In the genomic region with DNA sequence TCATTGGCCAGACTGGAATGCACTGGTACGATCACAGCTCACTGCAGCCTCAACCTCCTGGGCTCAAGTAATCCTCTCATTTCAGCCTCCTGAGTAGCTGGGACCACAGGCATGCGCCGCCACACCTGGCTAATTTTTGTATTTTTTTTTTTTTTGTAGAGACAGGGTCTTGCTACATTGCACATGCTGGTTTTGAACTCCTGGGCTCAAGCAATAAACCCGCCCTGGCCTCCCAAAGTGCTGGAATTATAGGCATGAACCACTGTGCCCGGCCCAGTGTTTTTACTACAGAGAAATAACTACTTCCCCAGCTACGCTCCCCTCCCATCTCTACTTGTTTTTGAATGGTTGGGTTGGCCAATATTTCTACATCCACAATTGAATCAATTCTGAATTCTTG, we compare ENCODE assay signal across 27 cellular contexts.
"Had no signal": no experiment of that assay in that cellular context is flagged by ENCODE, and none has a peak within 500 bp of the region (broad histone marks: within the 10 kb centered on the region; RNA-seq: fewer than 3 reads in every experiment).

No MANE protein-coding gene starts in this region.

- H3K36me3 ChIP-seq: suprapubic skin, thoracic aorta, thyroid gland, upper lobe of left lung, uterus, vagina had no signal

- H3K27me3 Mint-ChIP-seq: stimulated activated memory B cell treated with anti-CD40 and anti-IgM and Interleukin-4, amounts not matched to agents 10 μg/mL and 1 μg/mL and 100 μg/mL, for 72 hours; stimulated activated naive B cell treated with anti-CD40 and anti-IgM and Interleukin-4, amounts not matched to agents 10 μg/mL and 1 μg/mL and 100 μg/mL, for 72 hours; stimulated activated naive CD8-positive, alpha-beta T cell treated with anti-CD3 and anti-CD28 coated beads, Interleukin-15, amount 100 ng/mL, for 72 hours; stimulated activated naive CD8-positive, alpha-beta T cell treated with anti-CD3 and anti-CD28 coated beads, Interleukin-15, Interleukin-2, amounts not matched to agents 100 ng/mL and 50 ng/mL, for 24 hours; type B pancreatic cell had no signal

- H3K4me3 Mint-ChIP-seq: stimulated activated effector memory CD8-positive, alpha-beta T cell treated with anti-CD3 and anti-CD28 coated beads, Interleukin-12 subunit alpha, Interleukin-12 subunit beta, amount 100 ng/mL, for 72 hours; stimulated activated memory B cell treated with anti-CD40 and anti-IgM and Interleukin-4, amounts not matched to agents 10 μg/mL and 1 μg/mL and 100 μg/mL, for 72 hours; stimulated activated naive B cell treated with anti-CD40 and anti-IgM and Interleukin-4, amounts not matched to agents 10 μg/mL and 1 μg/mL and 100 μg/mL, for 72 hours; stimulated activated naive CD8-positive, alpha-beta T cell treated with anti-CD3 and anti-CD28 coated beads, Interleukin-15, amount 100 ng/mL, for 72 hours; stimulated activated naive CD8-positive, alpha-beta T cell treated with anti-CD3 and anti-CD28 coated beads, Interleukin-15, Interleukin-2, amounts not matched to agents 100 ng/mL and 50 ng/mL, for 24 hours; type B pancreatic cell had no signal

- ATAC-seq: stimulated activated effector memory CD8-positive, alpha-beta T cell treated with anti-CD3 and anti-CD28 coated beads, Interleukin-12 subunit alpha, Interleukin-12 subunit beta, amount 100 ng/mL, for 72 hours; stimulated activated memory B cell treated with anti-CD40 and anti-IgM and Interleukin-4, amounts not matched to agents 10 μg/mL and 1 μg/mL and 100 μg/mL, for 72 hours; stimulated activated naive B cell treated with anti-CD40 and anti-IgM and Interleukin-4, amounts not matched to agents 10 μg/mL and 1 μg/mL and 100 μg/mL, for 72 hours; stimulated activated naive CD8-positive, alpha-beta T cell treated with anti-CD3 and anti-CD28 coated beads, Interleukin-15, amount 100 ng/mL, for 72 hours; stimulated activated naive CD8-positive, alpha-beta T cell treated with anti-CD3 and anti-CD28 coated beads, Interleukin-15, Interleukin-2, amounts not matched to agents 100 U/mL and 50 U/mL, for 24 hours; upper lobe of right lung had no signal

- H3K27me3 ChIP-seq: stomach, suprapubic skin, testis, thyroid gland, tibial artery, tibial nerve, transverse colon, upper lobe of left lung, upper lobe of right lung, uterus, vagina had no signal

- H3K4me1 Mint-ChIP-seq: stimulated activated effector memory CD8-positive, alpha-beta T cell treated with anti-CD3 and anti-CD28 coated beads, Interleukin-12 subunit alpha, Interleukin-12 subunit beta, amount 100 ng/mL, for 72 hours had no signal

- H3K27ac ChIP-seq: stomach, suprapubic skin, testis, thoracic aorta, thyroid gland, tibial artery, tibial nerve, transverse colon, upper lobe of left lung, upper lobe of right lung, uterus, vagina had no signal

- H3K4me1 ChIP-seq: testis, transverse colon, uterus, vagina had no signal

- DNase-seq: stimulated activated CD4-positive, alpha-beta T cell treated with anti-CD3 and anti-CD28 coated beads, Interleukin-2, amount 100 ng/mL, for 48 hours; stimulated activated CD4-positive, alpha-beta T cell treated with anti-CD3 and anti-CD28 coated beads, Interleukin-4, amount 100 ng/mL, for 1 hour; stimulated activated CD4-positive, alpha-beta T cell treated with anti-CD3 and anti-CD28 coated beads, Interleukin-4, amount 100 ng/mL, for 24 hours; stimulated activated CD4-positive, alpha-beta T cell treated with anti-CD3 and anti-CD28 coated beads, Interleukin-4, amount 100 ng/mL, for 4 hours; stimulated activated CD8-positive, alpha-beta memory T cell treated with anti-CD3 and anti-CD28 coated beads, Interleukin-4, amount 100 ng/mL, for 48 hours; stimulated activated naive B cell treated with anti-CD40 and anti-IgM and Interleukin-4, amounts not matched to agents 10 μg/mL and 1 μg/mL and 100 μg/mL, for 72 hours; stimulated activated naive CD4-positive, alpha-beta T cell; stimulated activated naive CD4-positive, alpha-beta T cell treated with Interleukin-2 at 50 U/mL for 16 hours; stimulated activated naive CD8-positive, alpha-beta T cell treated with anti-CD3 and anti-CD28 coated beads, Interleukin-15, amount 100 ng/mL, for 72 hours; stimulated activated naive CD8-positive, alpha-beta T cell treated with anti-CD3 and anti-CD28 coated beads, Interleukin-15, Interleukin-2, amounts not matched to agents 100 U/mL and 50 U/mL, for 24 hours; stomach; substantia nigra; testis; thyroid gland; tibial artery; transverse colon; upper lobe of left lung; upper lobe of right lung; uterus had no signal

- H3K27ac Mint-ChIP-seq: stimulated activated effector memory CD8-positive, alpha-beta T cell treated with anti-CD3 and anti-CD28 coated beads, Interleukin-12 subunit alpha, Interleukin-12 subunit beta, amount 100 ng/mL, for 72 hours; stimulated activated memory B cell treated with anti-CD40 and anti-IgM and Interleukin-4, amounts not matched to agents 10 μg/mL and 1 μg/mL and 100 μg/mL, for 72 hours; stimulated activated naive B cell treated with anti-CD40 and anti-IgM and Interleukin-4, amounts not matched to agents 10 μg/mL and 1 μg/mL and 100 μg/mL, for 72 hours; stimulated activated naive CD8-positive, alpha-beta T cell treated with anti-CD3 and anti-CD28 coated beads, Interleukin-15, Interleukin-2, amounts not matched to agents 100 ng/mL and 50 ng/mL, for 24 hours; type B pancreatic cell had no signal

- H3K9me3 ChIP-seq: stomach, suprapubic skin, testis, thoracic aorta, thyroid gland, tibial artery, tibial nerve, transverse colon, upper lobe of left lung, upper lobe of right lung, uterus, vagina had no signal

- H3K4me3 ChIP-seq: stomach, suprapubic skin, testis, thoracic aorta, thyroid gland, tibial artery, tibial nerve, transverse colon, upper lobe of left lung, upper lobe of right lung, uterus, vagina had no signal

- H3K9me3 Mint-ChIP-seq: stimulated activated effector memory CD8-positive, alpha-beta T cell treated with anti-CD3 and anti-CD28 coated beads, Interleukin-12 subunit alpha, Interleukin-12 subunit beta, amount 100 ng/mL, for 72 hours; stimulated activated memory B cell treated with anti-CD40 and anti-IgM and Interleukin-4, amounts not matched to agents 10 μg/mL and 1 μg/mL and 100 μg/mL, for 72 hours; stimulated activated naive B cell treated with anti-CD40 and anti-IgM and Interleukin-4, amounts not matched to agents 10 μg/mL and 1 μg/mL and 100 μg/mL, for 72 hours; stimulated activated naive CD8-positive, alpha-beta T cell treated with anti-CD3 and anti-CD28 coated beads, Interleukin-15, amount 100 ng/mL, for 72 hours; stimulated activated naive CD8-positive, alpha-beta T cell treated with anti-CD3 and anti-CD28 coated beads, Interleukin-15, Interleukin-2, amounts not matched to agents 100 ng/mL and 50 ng/mL, for 24 hours had no signal
